ENCODE assay signal across 14 cellular contexts in the genomic region with DNA sequence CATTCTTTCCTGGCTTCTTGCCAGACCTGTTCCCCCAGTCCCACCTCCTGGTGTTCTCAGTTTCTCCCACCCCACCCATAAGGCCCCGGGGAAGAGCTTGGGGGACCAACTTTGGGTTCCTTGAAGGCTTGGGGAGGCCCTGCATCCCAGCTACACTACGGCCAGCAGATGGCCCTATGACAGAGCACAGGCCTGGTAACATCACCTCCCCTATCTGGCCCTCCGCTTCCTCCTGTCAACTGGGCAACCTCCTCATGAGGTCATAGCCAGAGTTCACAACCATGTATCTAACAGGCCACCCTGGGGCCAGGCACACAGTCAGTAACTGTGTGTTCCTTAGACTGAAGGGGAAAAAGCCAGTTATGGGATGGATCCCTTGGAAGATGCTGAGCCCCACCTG. TPM values are rescaled to one million over a fixed set of nuclear protein-coding genes. Genes with fewer than 3 reads are reported as not detected.
DNase-seq lines count a peak whose midpoint lies in the region; ATAC-seq and TF ChIP-seq lines count a peak whose summit lies in the region.
"Had no signal": no experiment of that assay in that cellular context is flagged by ENCODE, and none has a peak within 500 bp of the region (broad histone marks: within the 10 kb centered on the region; RNA-seq: fewer than 3 reads in every experiment).

No MANE protein-coding gene starts in this region.

- H3K4me1 ChIP-seq in upper lobe of right lung: no peaks in the 10 kb centered on the region

- H3K27ac Mint-ChIP-seq in chondrocyte (ENCODE audit: unreplicated experiment) (no peak overlapping the region), progenitor cell of endocrine pancreas (peak overlapping the region; percentile 80)
- no peak overlapping the region for H3K27ac Mint-ChIP-seq in stimulated activated effector memory CD8-positive, alpha-beta T cell treated with anti-CD3 and anti-CD28 coated beads, Interleukin-12 subunit alpha, Interleukin-12 subunit beta, amount 100 ng/mL, for 72 hours
- H3K27ac Mint-ChIP-seq: activated CD4-positive, alpha-beta T cell treated with anti-CD3 and anti-CD28 coated beads, Interleukin-2, amount 10 ng/mL, durations not matched to agents 7 days and 5 days had no signal

- ATAC-seq in stimulated activated effector memory CD8-positive, alpha-beta T cell treated with anti-CD3 and anti-CD28 coated beads, Interleukin-12 subunit alpha, Interleukin-12 subunit beta, amount 100 ng/mL, for 72 hours: no peak
- no peak for ATAC-seq in upper lobe of right lung
- ATAC-seq: stimulated activated naive CD8-positive, alpha-beta T cell treated with anti-CD3 and anti-CD28 coated beads, Interleukin-15, Interleukin-2, amounts not matched to agents 100 U/mL and 50 U/mL, for 24 hours had no signal

- H3K4me3 Mint-ChIP-seq in chondrocyte (ENCODE audit: unreplicated experiment) (no peak overlapping the region), progenitor cell of endocrine pancreas (ENCODE audit: low read depth) (no peak overlapping the region)
- H3K4me3 Mint-ChIP-seq in stimulated activated effector memory CD8-positive, alpha-beta T cell treated with anti-CD3 and anti-CD28 coated beads, Interleukin-12 subunit alpha, Interleukin-12 subunit beta, amount 100 ng/mL, for 72 hours: no peak overlapping the region
- H3K4me3 Mint-ChIP-seq: activated CD4-positive, alpha-beta T cell treated with anti-CD3 and anti-CD28 coated beads, Interleukin-2, amount 10 ng/mL, durations not matched to agents 7 days and 5 days had no signal

- H3K4me1 Mint-ChIP-seq in chondrocyte (ENCODE audit: low read depth): no peaks in the 10 kb centered on the region
- peaks cover 7% of the 10 kb centered on the region for H3K4me1 Mint-ChIP-seq in progenitor cell of endocrine pancreas (ENCODE audit: low read depth)
- no peaks in the 10 kb centered on the region for H3K4me1 Mint-ChIP-seq in stimulated activated effector memory CD8-positive, alpha-beta T cell treated with anti-CD3 and anti-CD28 coated beads, Interleukin-12 subunit alpha, Interleukin-12 subunit beta, amount 100 ng/mL, for 72 hours

- no peak overlapping the region for H3K27ac ChIP-seq in upper lobe of right lung
- H3K27ac ChIP-seq: spleen had no signal

- no peaks in the 10 kb centered on the region for H3K9me3 ChIP-seq in upper lobe of right lung
- H3K9me3 ChIP-seq: spleen had no signal

- H3K9me3 Mint-ChIP-seq in chondrocyte (ENCODE audit: low read depth) (no peaks in the 10 kb centered on the region), progenitor cell of endocrine pancreas (ENCODE audit: low read depth) (no peaks in the 10 kb centered on the region)
- H3K9me3 Mint-ChIP-seq in stimulated activated effector memory CD8-positive, alpha-beta T cell treated with anti-CD3 and anti-CD28 coated beads, Interleukin-12 subunit alpha, Interleukin-12 subunit beta, amount 100 ng/mL, for 72 hours: no peaks in the 10 kb centered on the region
- H3K9me3 Mint-ChIP-seq: activated CD4-positive, alpha-beta T cell treated with anti-CD3 and anti-CD28 coated beads, Interleukin-2, amount 10 ng/mL, durations not matched to agents 7 days and 5 days had no signal

- TF ChIP-seq CTCF in chondrocyte (IDR thresholded peaks at IDR 0.05) (peak; percentile 48), progenitor cell of endocrine pancreas (IDR thresholded peaks at IDR 0.05; ENCODE audit: unreplicated experiment) (no peak), upper lobe of right lung (IDR thresholded peaks at IDR 0.05) (no peak)

- DNase-seq in DMS 273 (lab: John Stamatoyannopoulos, UW; ENCODE audit: unreplicated experiment) (peak; percentile 27), DMS 273 treated with DMSO at 0.1 percent for 48 hours (lab: John Stamatoyannopoulos, UW) (no peak), OCI-M1 (lab: John Stamatoyannopoulos, UW) (peak; percentile 27), chondrocyte (ENCODE audit: low spot score) (no peak), progenitor cell of endocrine pancreas (ENCODE audit: low spot score, unreplicated experiment) (no peak), GM19240 (ENCODE audit: insufficient read length, low spot score) (no peak), upper lobe of right lung (no peak)
- no peak for DNase-seq in stimulated activated effector memory CD8-positive, alpha-beta T cell treated with anti-CD3 and anti-CD28 coated beads, Interleukin-12 subunit alpha, Interleukin-12 subunit beta, amount 100 ng/mL, for 72 hours (ENCODE audit: low spot score in 2 of 2)
- DNase-seq: 8988T; activated CD4-positive, alpha-beta T cell treated with anti-CD3 and anti-CD28 coated beads, Interleukin-2, amount 10 ng/mL, durations not matched to agents 7 days and 5 days; midbrain; NCI-H526 treated with DMSO at 0.1 percent for 48 hours; spleen; stimulated activated naive CD8-positive, alpha-beta T cell treated with anti-CD3 and anti-CD28 coated beads, Interleukin-15, Interleukin-2, amounts not matched to agents 100 U/mL and 50 U/mL, for 24 hours had no signal

- no peaks in the 10 kb centered on the region for H3K27me3 ChIP-seq in upper lobe of right lung

- no peaks in the 10 kb centered on the region for H3K36me3 ChIP-seq in upper lobe of right lung
- H3K36me3 ChIP-seq: spleen had no signal

- H3K4me3 ChIP-seq in upper lobe of right lung: no peak overlapping the region
- H3K4me3 ChIP-seq: spleen had no signal

- intact Hi-C loops in upper lobe of right lung (cut with DNase I): no loop called here

- peaks cover 3% of the 10 kb centered on the region for H3K27me3 Mint-ChIP-seq in chondrocyte (ENCODE audit: low read depth)
- peaks cover 6% of the 10 kb centered on the region for H3K27me3 Mint-ChIP-seq in progenitor cell of endocrine pancreas
- H3K27me3 Mint-ChIP-seq: activated CD4-positive, alpha-beta T cell treated with anti-CD3 and anti-CD28 coated beads, Interleukin-2, amount 10 ng/mL, durations not matched to agents 7 days and 5 days had no signal

- H3K36me3 Mint-ChIP-seq in chondrocyte (ENCODE audit: low read depth) (no peaks in the 10 kb centered on the region), progenitor cell of endocrine pancreas (ENCODE audit: insufficient read depth) (no peaks in the 10 kb centered on the region)
- no peaks in the 10 kb centered on the region for H3K36me3 Mint-ChIP-seq in stimulated activated effector memory CD8-positive, alpha-beta T cell treated with anti-CD3 and anti-CD28 coated beads, Interleukin-12 subunit alpha, Interleukin-12 subunit beta, amount 100 ng/mL, for 72 hours

RNA-seq across cellular contexts. Expression of a gene that starts 31.4 kb away (rescaled TPM):
- total RNA-seq in chondrocyte (0.31 to 0.52 TPM in 2 of 3 replicates, not detected in the other), progenitor cell of endocrine pancreas (3.3 and 3.9 TPM in 2 replicates), upper lobe of right lung (2.8 TPM)

RNA-seq across cellular contexts. Expression of a gene that starts 43.7 kb away (rescaled TPM):
- total RNA-seq in chondrocyte (101 to 110 TPM (median 108 TPM) in 3 replicates), progenitor cell of endocrine pancreas (78.1 and 78.4 TPM in 2 replicates), upper lobe of right lung (99.1 TPM)

RNA-seq across cellular contexts. Expression of a gene that starts 52.2 kb away (rescaled TPM):
- total RNA-seq in chondrocyte (23.8 to 40.6 TPM (median 24.6 TPM) in 3 replicates), progenitor cell of endocrine pancreas (42.9 and 49.3 TPM in 2 replicates), upper lobe of right lung (35.1 TPM)

Comparison
In these comparisons a context has a peak if more than half of its experiments do, and no peak if none do; other contexts are left out.
1. DNase-seq: peak in DMS 273 (single experiment) and OCI-M1 (single experiment); none in DMS 273 treated with DMSO at 0.1 percent for 48 hours (single experiment), chondrocyte (single experiment), progenitor cell of endocrine pancreas (single experiment), GM19240 (single experiment), stimulated activated effector memory CD8-positive, alpha-beta T cell treated with anti-CD3 and anti-CD28 coated beads, Interleukin-12 subunit alpha, Interleukin-12 subunit beta, amount 100 ng/mL, for 72 hours (0 of 2) and upper lobe of right lung (single experiment).